ENCODE assay signal across 21 cellular contexts in genomic region chr11:15624701-15625100, GRCh38.
A peak's percentile ranks its signal among the peaks of the same experiment; 100 is the strongest.
DNase-seq lines count a peak whose midpoint lies in the region; ATAC-seq, FAIRE-seq and TF ChIP-seq lines count a peak whose summit lies in the region.
"Had no signal": no experiment of that assay in that cellular context is flagged by ENCODE, and none has a peak within 500 bp of the region (broad histone marks: within the 10 kb centered on the region; RNA-seq: fewer than 3 reads in every experiment).

No MANE protein-coding gene starts in this region.

- no peak for TF ChIP-seq CTCF in hepatocyte (IDR thresholded peaks at IDR 0.05; ENCODE audit: poor library complexity)
- TF ChIP-seq CTCF in neutrophil (IDR thresholded peaks at IDR 0.05), result no peak
- TF ChIP-seq CTCF in BE2C (IDR thresholded peaks at IDR 0.05; ENCODE audit: low read depth, low read length), result no peak

- no peaks in the 10 kb centered on the region for H3K36me3 Mint-ChIP-seq in naive thymus-derived CD8-positive, alpha-beta T cell
- H3K36me3 Mint-ChIP-seq: CD8-positive, alpha-beta T cell had no signal

- no peaks in the 10 kb centered on the region for H3K4me1 Mint-ChIP-seq in naive thymus-derived CD8-positive, alpha-beta T cell

- peaks cover 0 to 3% (median 0%) of the 10 kb centered on the region in 9 donors for H3K9me3 Mint-ChIP-seq in naive thymus-derived CD8-positive, alpha-beta T cell
- H3K9me3 Mint-ChIP-seq: CD8-positive, alpha-beta T cell had no signal

- peaks cover 2 to 26% (median 13%) of the 10 kb centered on the region in 5 donors for H3K27me3 Mint-ChIP-seq in naive thymus-derived CD8-positive, alpha-beta T cell

- H3K9me2 ChIP-seq in hepatocyte (replicated peaks; ENCODE audit: insufficient read depth), result no peaks in the 10 kb centered on the region

- no peak overlapping the region for H3K4me3 ChIP-seq in hepatocyte
- H3K4me3 ChIP-seq in neutrophil (ENCODE audit: low read depth in 1 of 2, low read length in 1 of 2), result no peak overlapping the region
- H3K4me3 ChIP-seq in BE2C (ENCODE audit: low read depth, low read length), result no peak overlapping the region
- H3K4me3 ChIP-seq: A549; BLaER1 treated with 17β-estradiol and CSF1 and Interleukin-3, amounts not matched to agents 10 nM and 100 nM; GM23248 had no signal

- H3K27ac ChIP-seq in hepatocyte (peak overlapping the region; percentile 84), neutrophil (peak overlapping the region; percentile 85)
- H3K27ac ChIP-seq: 22Rv1; A549; BLaER1 treated with 17β-estradiol and CSF1 and Interleukin-3, amounts not matched to agents 10 nM and 100 nM; GM23248 had no signal

- no peaks in the 10 kb centered on the region for H3K9me3 ChIP-seq in hepatocyte (ENCODE audit: low read depth)
- no peaks in the 10 kb centered on the region for H3K9me3 ChIP-seq in neutrophil
- no peaks in the 10 kb centered on the region for H3K9me3 ChIP-seq in BE2C
- H3K9me3 ChIP-seq: A549; BLaER1 treated with 17β-estradiol and CSF1 and Interleukin-3, amounts not matched to agents 10 nM and 100 nM had no signal

- H2AFZ ChIP-seq in hepatocyte, result no peak overlapping the region
- H2AFZ ChIP-seq: GM23248 had no signal

- 63% methylated on average over 4 of the region's 4 CpGs for WGBS in hepatocyte (ENCODE audit: low lambda C conversion rate, missing lambda C conversion rate)

- POLR2A ChIA-PET in naive thymus-derived CD8-positive, alpha-beta T cell (lab: Charles Lee), result no interaction called here

- H3K36me3 ChIP-seq in hepatocyte (replicated peaks; ENCODE audit: insufficient read depth, low read depth) (no peaks in the 10 kb centered on the region), neutrophil (no peaks in the 10 kb centered on the region), BE2C (no peaks in the 10 kb centered on the region)
- H3K36me3 ChIP-seq: BLaER1 treated with 17β-estradiol and CSF1 and Interleukin-3, amounts not matched to agents 10 nM and 100 nM had no signal

- DNase-seq in DMS53 (lab: John Stamatoyannopoulos, UW) (peak; percentile 7), DMS53 treated with DMSO at 0.1 percent for 48 hours (lab: John Stamatoyannopoulos, UW; ENCODE audit: unreplicated experiment) (no peak), hepatocyte (ENCODE audit: low spot score) (peak; percentile 34), urothelium cell line (ENCODE audit: low spot score) (no peak), BE2C (no peak)
- no peak for DNase-seq in naive thymus-derived CD8-positive, alpha-beta T cell
- DNase-seq: AML-193; CD8-positive, alpha-beta T cell; COR-L47; DMS 273 treated with DMSO at 0.1 percent for 48 hours; DMS79; GDM1; GM23248; HCEC 1CT; IMR-90 had no signal

- H3K27me3 ChIP-seq in hepatocyte, result no peaks in the 10 kb centered on the region
- H3K27me3 ChIP-seq in neutrophil, result peaks cover 19% of the 10 kb centered on the region
- no peaks in the 10 kb centered on the region for H3K27me3 ChIP-seq in BE2C
- H3K27me3 ChIP-seq: BLaER1 treated with 17β-estradiol and CSF1 and Interleukin-3, amounts not matched to agents 10 nM and 100 nM had no signal

- no peak overlapping the region for H3K4me2 ChIP-seq in hepatocyte
- H3K4me2 ChIP-seq: A549; BLaER1 treated with 17β-estradiol and CSF1 and Interleukin-3, amounts not matched to agents 10 nM and 100 nM had no signal

- no peak overlapping the region for H3K27ac Mint-ChIP-seq in naive thymus-derived CD8-positive, alpha-beta T cell
- H3K27ac Mint-ChIP-seq: CD8-positive, alpha-beta T cell had no signal

- no peak overlapping the region for H3K4me3 Mint-ChIP-seq in naive thymus-derived CD8-positive, alpha-beta T cell
- H3K4me3 Mint-ChIP-seq: CD8-positive, alpha-beta T cell had no signal

- FAIRE-seq in urothelium cell line (lab: Jason Lieb, UNC), result peak; percentile 44
- FAIRE-seq: A549, GM12892, GM18507 had no signal

- ATAC-seq in naive thymus-derived CD8-positive, alpha-beta T cell, result no peak
- ATAC-seq: A549; CD8-positive, alpha-beta T cell had no signal

- H3K4me1 ChIP-seq in hepatocyte (ENCODE audit: insufficient read depth) (peaks cover 13% of the 10 kb centered on the region), neutrophil (ENCODE audit: control insufficient read depth in 1 of 2, insufficient read depth in 1 of 2, low read depth in 1 of 2, low read length in 1 of 2) (peaks cover 69 to 80% of the 10 kb centered on the region in 2 experiments), BE2C (peaks cover 18% of the 10 kb centered on the region)
- H3K4me1 ChIP-seq: A549; BLaER1 treated with 17β-estradiol and CSF1 and Interleukin-3, amounts not matched to agents 10 nM and 100 nM had no signal

- no peaks in the 10 kb centered on the region for H3K79me2 ChIP-seq in hepatocyte

- H4K20me1 ChIP-seq in hepatocyte (ENCODE audit: insufficient read depth, poor library complexity, severe bottlenecking), result no peaks in the 10 kb centered on the region
- H4K20me1 ChIP-seq: BLaER1 treated with 17β-estradiol and CSF1 and Interleukin-3, amounts not matched to agents 10 nM and 100 nM had no signal

Comparison
In these comparisons a context has a peak if more than half of its experiments do, and no peak if none do; other contexts are left out.
1. DNase-seq: peak in DMS53 (single experiment) and hepatocyte (single experiment); none in DMS53 treated with DMSO at 0.1 percent for 48 hours (single experiment), urothelium cell line (single experiment), naive thymus-derived CD8-positive, alpha-beta T cell (0 of 10) and BE2C (single experiment).